Comparison of ENCODE assay signal across 1 cellular context in the genomic region with DNA sequence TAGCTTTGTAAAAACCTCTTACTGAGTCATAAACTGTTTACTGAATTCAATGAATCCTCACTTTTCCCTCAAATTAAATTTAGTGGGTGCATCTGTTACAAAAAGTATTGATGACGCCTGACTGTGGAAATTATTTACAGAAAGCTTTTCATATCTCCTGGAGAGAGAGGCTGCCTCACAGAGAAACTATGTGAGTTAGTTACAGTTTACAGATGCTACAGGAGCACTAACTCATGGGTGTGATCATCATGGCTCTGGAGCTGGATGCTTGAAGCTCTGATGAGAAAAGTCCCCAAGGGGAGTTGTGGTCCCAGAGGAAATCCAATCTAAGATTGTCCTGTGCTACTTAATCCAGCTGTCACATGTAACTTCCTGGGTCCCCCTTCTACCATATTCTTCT.
TF ChIP-seq lines count a peak whose summit lies in the region.

No MANE protein-coding gene starts in this region.

TF ChIP-seq in IMR-90, 13 proteins besides CTCF, POLR2A, EP300 and RAD21:
- TF ChIP-seq FOS (IDR thresholded peaks at IDR 0.05; ENCODE audit: low read depth, low read length) (peak; percentile 36; the same call in 1 of the 2 replicates), CEBPB (IDR thresholded peaks at IDR 0.05; ENCODE audit: low read depth, low read length) (no peak), BHLHE40 (IDR thresholded peaks at IDR 0.05; ENCODE audit: low read depth, low read length) (no peak), MXI1 (IDR thresholded peaks at IDR 0.05; ENCODE audit: borderline replicate concordance, low read depth, low read length) (no peak), SMC3 (IDR thresholded peaks at IDR 0.05; ENCODE audit: low read depth, low read length) (no peak)
- TF ChIP-seq, protein P1, sequence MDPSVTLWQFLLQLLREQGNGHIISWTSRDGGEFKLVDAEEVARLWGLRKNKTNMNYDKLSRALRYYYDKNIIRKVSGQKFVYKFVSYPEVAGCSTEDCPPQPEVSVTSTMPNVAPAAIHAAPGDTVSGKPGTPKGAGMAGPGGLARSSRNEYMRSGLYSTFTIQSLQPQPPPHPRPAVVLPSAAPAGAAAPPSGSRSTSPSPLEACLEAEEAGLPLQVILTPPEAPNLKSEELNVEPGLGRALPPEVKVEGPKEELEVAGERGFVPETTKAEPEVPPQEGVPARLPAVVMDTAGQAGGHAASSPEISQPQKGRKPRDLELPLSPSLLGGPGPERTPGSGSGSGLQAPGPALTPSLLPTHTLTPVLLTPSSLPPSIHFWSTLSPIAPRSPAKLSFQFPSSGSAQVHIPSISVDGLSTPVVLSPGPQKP (IDR thresholded peaks at IDR 0.05; ENCODE audit: borderline replicate concordance, low read depth, low read length): no peak
